In the genomic region with DNA sequence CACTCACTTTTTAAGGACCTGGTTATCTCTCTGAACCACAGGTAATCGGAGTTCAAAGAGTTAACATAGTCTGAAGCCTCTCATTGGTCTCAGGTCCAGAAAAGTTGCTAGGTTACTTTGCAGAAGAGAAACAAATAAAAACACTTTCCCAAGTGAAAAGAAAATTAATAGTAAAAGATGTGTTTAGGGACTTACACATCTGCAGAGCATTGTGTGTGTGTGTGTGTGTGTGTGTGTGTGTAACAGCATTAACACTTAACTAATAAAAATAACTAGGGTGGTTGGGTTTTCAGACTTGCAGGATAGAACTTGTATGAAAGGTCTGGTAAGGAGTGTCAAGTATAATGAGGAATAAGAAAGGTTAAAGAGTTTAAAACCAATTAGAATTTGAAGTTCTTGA, we compare ENCODE assay signal across 1 cellular context.
TF ChIP-seq lines count a peak whose summit lies in the region.

No MANE protein-coding gene starts in this region.

TF ChIP-seq in GM23338, 12 proteins besides CTCF, POLR2A, EP300 and RAD21 (continued from another document):
- TF ChIP-seq ZNF114 (CRISPR knock-in tag; IDR thresholded peaks at IDR 0.05), result no peak
- TF ChIP-seq STAT1 (IDR thresholded peaks at IDR 0.05; ENCODE audit: unreplicated experiment), result no peak
- TF ChIP-seq, protein P1, sequence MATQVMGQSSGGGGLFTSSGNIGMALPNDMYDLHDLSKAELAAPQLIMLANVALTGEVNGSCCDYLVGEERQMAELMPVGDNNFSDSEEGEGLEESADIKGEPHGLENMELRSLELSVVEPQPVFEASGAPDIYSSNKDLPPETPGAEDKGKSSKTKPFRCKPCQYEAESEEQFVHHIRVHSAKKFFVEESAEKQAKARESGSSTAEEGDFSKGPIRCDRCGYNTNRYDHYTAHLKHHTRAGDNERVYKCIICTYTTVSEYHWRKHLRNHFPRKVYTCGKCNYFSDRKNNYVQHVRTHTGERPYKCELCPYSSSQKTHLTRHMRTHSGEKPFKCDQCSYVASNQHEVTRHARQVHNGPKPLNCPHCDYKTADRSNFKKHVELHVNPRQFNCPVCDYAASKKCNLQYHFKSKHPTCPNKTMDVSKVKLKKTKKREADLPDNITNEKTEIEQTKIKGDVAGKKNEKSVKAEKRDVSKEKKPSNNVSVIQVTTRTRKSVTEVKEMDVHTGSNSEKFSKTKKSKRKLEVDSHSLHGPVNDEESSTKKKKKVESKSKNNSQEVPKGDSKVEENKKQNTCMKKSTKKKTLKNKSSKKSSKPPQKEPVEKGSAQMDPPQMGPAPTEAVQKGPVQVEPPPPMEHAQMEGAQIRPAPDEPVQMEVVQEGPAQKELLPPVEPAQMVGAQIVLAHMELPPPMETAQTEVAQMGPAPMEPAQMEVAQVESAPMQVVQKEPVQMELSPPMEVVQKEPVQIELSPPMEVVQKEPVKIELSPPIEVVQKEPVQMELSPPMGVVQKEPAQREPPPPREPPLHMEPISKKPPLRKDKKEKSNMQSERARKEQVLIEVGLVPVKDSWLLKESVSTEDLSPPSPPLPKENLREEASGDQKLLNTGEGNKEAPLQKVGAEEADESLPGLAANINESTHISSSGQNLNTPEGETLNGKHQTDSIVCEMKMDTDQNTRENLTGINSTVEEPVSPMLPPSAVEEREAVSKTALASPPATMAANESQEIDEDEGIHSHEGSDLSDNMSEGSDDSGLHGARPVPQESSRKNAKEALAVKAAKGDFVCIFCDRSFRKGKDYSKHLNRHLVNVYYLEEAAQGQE (IDR thresholded peaks at IDR 0.05; ENCODE audit: unreplicated experiment), result no peak
- TF ChIP-seq, protein P2, sequence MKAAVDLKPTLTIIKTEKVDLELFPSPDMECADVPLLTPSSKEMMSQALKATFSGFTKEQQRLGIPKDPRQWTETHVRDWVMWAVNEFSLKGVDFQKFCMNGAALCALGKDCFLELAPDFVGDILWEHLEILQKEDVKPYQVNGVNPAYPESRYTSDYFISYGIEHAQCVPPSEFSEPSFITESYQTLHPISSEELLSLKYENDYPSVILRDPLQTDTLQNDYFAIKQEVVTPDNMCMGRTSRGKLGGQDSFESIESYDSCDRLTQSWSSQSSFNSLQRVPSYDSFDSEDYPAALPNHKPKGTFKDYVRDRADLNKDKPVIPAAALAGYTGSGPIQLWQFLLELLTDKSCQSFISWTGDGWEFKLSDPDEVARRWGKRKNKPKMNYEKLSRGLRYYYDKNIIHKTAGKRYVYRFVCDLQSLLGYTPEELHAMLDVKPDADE (IDR thresholded peaks at IDR 0.05), result no peak
- no peak for TF ChIP-seq ZNF331 (CRISPR knock-in tag; IDR thresholded peaks at IDR 0.05; ENCODE audit: low read depth)
- no peak for TF ChIP-seq JUNB (IDR thresholded peaks at IDR 0.05; ENCODE audit: unreplicated experiment)
- no peak for TF ChIP-seq EZH2 (IDR thresholded peaks at IDR 0.05; ENCODE audit: low read depth, unreplicated experiment)
- TF ChIP-seq EZH2phosphoT487 (IDR thresholded peaks at IDR 0.05; ENCODE audit: unreplicated experiment), result no peak
TF ChIP-seq in GM23338: peak in this region for 0.
